Comparison of ENCODE assay signal across 1 cellular context in the genomic region with DNA sequence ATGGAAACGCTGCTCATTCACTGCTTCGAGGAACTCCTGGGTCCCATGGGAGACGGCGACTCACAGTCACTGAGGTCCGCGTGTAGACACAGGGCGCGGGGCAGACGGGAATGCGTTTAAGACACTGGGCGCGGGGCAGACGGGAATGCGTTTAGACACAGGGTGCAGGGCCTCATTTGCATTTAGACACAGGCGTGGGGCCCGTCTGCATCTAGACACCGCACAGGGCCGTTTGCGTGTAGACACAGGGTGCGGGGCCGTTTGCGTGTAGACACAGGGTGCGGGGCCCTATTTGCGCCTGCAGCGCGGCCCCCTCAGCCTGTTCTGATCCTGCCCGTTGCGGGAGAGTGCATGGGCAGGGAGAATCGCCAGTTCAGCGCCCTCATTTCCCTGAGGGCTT.
TF ChIP-seq lines count a peak whose summit lies in the region.

No MANE protein-coding gene starts in this region.

TF ChIP-seq in SK-N-SH, 30 proteins besides CTCF, POLR2A, EP300 and RAD21 (continued from another document):
- no peak for TF ChIP-seq ELF1 (IDR thresholded peaks at IDR 0.05)
- TF ChIP-seq, protein P1, sequence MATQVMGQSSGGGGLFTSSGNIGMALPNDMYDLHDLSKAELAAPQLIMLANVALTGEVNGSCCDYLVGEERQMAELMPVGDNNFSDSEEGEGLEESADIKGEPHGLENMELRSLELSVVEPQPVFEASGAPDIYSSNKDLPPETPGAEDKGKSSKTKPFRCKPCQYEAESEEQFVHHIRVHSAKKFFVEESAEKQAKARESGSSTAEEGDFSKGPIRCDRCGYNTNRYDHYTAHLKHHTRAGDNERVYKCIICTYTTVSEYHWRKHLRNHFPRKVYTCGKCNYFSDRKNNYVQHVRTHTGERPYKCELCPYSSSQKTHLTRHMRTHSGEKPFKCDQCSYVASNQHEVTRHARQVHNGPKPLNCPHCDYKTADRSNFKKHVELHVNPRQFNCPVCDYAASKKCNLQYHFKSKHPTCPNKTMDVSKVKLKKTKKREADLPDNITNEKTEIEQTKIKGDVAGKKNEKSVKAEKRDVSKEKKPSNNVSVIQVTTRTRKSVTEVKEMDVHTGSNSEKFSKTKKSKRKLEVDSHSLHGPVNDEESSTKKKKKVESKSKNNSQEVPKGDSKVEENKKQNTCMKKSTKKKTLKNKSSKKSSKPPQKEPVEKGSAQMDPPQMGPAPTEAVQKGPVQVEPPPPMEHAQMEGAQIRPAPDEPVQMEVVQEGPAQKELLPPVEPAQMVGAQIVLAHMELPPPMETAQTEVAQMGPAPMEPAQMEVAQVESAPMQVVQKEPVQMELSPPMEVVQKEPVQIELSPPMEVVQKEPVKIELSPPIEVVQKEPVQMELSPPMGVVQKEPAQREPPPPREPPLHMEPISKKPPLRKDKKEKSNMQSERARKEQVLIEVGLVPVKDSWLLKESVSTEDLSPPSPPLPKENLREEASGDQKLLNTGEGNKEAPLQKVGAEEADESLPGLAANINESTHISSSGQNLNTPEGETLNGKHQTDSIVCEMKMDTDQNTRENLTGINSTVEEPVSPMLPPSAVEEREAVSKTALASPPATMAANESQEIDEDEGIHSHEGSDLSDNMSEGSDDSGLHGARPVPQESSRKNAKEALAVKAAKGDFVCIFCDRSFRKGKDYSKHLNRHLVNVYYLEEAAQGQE (IDR thresholded peaks at IDR 0.05; ENCODE audit: low read depth, low read length): no peak
- TF ChIP-seq FOXM1 (IDR thresholded peaks at IDR 0.05; ENCODE audit: low read depth): no peak
- TF ChIP-seq POLR2AphosphoS5 (IDR thresholded peaks at IDR 0.05; ENCODE audit: low read depth, low read length): no peak
- TF ChIP-seq JUND (IDR thresholded peaks at IDR 0.05): no peak
- no peak for TF ChIP-seq FOXJ3 (CRISPR knock-in tag; IDR thresholded peaks at IDR 0.05)
- no peak for TF ChIP-seq SMC3 (IDR thresholded peaks at IDR 0.05; ENCODE audit: low read depth, low read length)
